In the genomic region with DNA sequence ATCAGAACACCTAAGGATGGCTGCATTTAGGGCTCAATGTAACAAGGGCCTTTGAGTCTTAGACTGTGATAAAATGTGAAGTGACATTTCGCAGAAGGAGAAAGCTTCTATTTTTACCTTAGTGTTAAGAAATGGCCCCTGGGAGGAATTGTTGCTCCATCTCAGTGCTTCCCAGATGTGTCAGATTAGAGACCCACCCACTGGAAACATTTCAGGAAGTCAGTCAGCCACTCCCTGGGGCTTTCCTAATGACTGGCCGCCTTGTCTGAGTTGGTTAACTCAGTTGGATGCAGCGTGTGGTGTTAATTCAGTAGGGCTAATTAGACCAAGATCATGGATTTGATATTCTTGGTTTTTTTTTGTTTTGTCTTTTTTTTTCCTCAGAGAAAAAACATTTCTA, we compare ENCODE assay signal across 13 cellular contexts.
DNase-seq lines count a peak whose midpoint lies in the region; ATAC-seq and TF ChIP-seq lines count a peak whose summit lies in the region.
"Had no signal": no experiment of that assay in that cellular context is flagged by ENCODE, and none has a peak within 500 bp of the region (broad histone marks: within the 10 kb centered on the region; RNA-seq: fewer than 3 reads in every experiment).

No MANE protein-coding gene starts in this region.

- H3K36me3 ChIP-seq in heart left ventricle: no peaks in the 10 kb centered on the region
- H3K36me3 ChIP-seq: colonic mucosa had no signal

- no peak overlapping the region for H3K4me3 Mint-ChIP-seq in WTC11
- H3K4me3 Mint-ChIP-seq: activated CD8-positive, alpha-beta T cell treated with anti-CD3 and anti-CD28 coated beads for 36 hours had no signal

- POLR2A ChIA-PET in WTC11 (lab: Charles Lee): no interaction called here

- no peak overlapping the region for H3K4me3 ChIP-seq in heart left ventricle
- H3K4me3 ChIP-seq: colonic mucosa, testis had no signal

- H3K4me1 ChIP-seq in heart left ventricle: peaks cover 0 to 16% (median 2%) of the 10 kb centered on the region in 12 donors
- H3K4me1 ChIP-seq: colonic mucosa, testis had no signal

- CTCF ChIA-PET in WTC11 (lab: Charles Lee): no interaction called here

- 31 to 41% (median 39%) methylated on average over 3 of the region's 3 CpGs for WGBS in heart left ventricle, 4 donors

- TF ChIP-seq POLR2A in heart left ventricle (IDR thresholded peaks at IDR 0.05): no peak

- H3K36me3 Mint-ChIP-seq in WTC11: peaks cover 28% of the 10 kb centered on the region

- H3K4me1 Mint-ChIP-seq in WTC11: peaks cover 17% of the 10 kb centered on the region

- no peaks in the 10 kb centered on the region for H3K27me3 ChIP-seq in heart left ventricle
- H3K27me3 ChIP-seq: colonic mucosa, testis had no signal

- H3K9me3 ChIP-seq in heart left ventricle: no peaks in the 10 kb centered on the region
- H3K9me3 ChIP-seq: colonic mucosa, testis had no signal

- no peak for TF ChIP-seq CTCF in WTC11 (IDR thresholded peaks at IDR 0.05)
- TF ChIP-seq CTCF in heart left ventricle (IDR thresholded peaks at IDR 0.05): no peak

- intact Hi-C loops in heart left ventricle (cut with DNase I): no loop called here

- DNase-seq in HS-5 (ENCODE audit: low read depth): peak; percentile 45
- peak; percentile 17 for DNase-seq in WTC11 (ENCODE audit: low spot score)
- peak in 4 of 5 donors; percentile 27 to 68 (median 49) for DNase-seq in heart left ventricle
- peak; percentile 80 for DNase-seq in retina
- no peak for DNase-seq in C1 segment of cervical spinal cord (lab: John Stamatoyannopoulos, UW)
- DNase-seq in activated naive CD4-positive, alpha-beta T cell treated with Interleukin-2 at 50 U/mL for 16 hours: no peak
- DNase-seq in hippocampal formation (lab: John Stamatoyannopoulos, UW): no peak
- DNase-seq: activated CD8-positive, alpha-beta T cell treated with anti-CD3 and anti-CD28 coated beads for 36 hours; activated gamma-delta T cell treated with Interleukin-2 at 50 U/mL for 16 hours; colonic mucosa; NCI-H2029 treated with DMSO at 0.1 percent for 48 hours; testis had no signal

- peak overlapping the region in 1 of 12 donors; percentile 30 for H3K27ac ChIP-seq in heart left ventricle
- H3K27ac ChIP-seq: colonic mucosa, testis had no signal

- H3K27me3 Mint-ChIP-seq in WTC11 (ENCODE audit: low read depth): peaks cover 11% of the 10 kb centered on the region
- H3K27me3 Mint-ChIP-seq: activated CD8-positive, alpha-beta T cell treated with anti-CD3 and anti-CD28 coated beads for 36 hours had no signal

- no peak overlapping the region for H3K27ac Mint-ChIP-seq in WTC11
- H3K27ac Mint-ChIP-seq: activated CD8-positive, alpha-beta T cell treated with anti-CD3 and anti-CD28 coated beads for 36 hours had no signal

- ATAC-seq in WTC11 (peak; percentile 90), heart left ventricle (peak in 3 of 4 donors; percentile 90 to 96 (median 92)), GM21619 (IDR thresholded peaks at IDR 0.05; ENCODE audit: unreplicated experiment) (no peak)
- ATAC-seq: activated CD8-positive, alpha-beta T cell treated with anti-CD3 and anti-CD28 coated beads for 36 hours had no signal

- H3K9me3 Mint-ChIP-seq in WTC11: peaks cover 41% of the 10 kb centered on the region
- H3K9me3 Mint-ChIP-seq: activated CD8-positive, alpha-beta T cell treated with anti-CD3 and anti-CD28 coated beads for 36 hours had no signal

TF ChIP-seq in WTC11, 78 proteins besides CTCF, POLR2A, EP300 and RAD21:
- TF ChIP-seq NFYB (CRISPR knock-in tag; conservative IDR thresholded peaks at IDR 0.05; ENCODE audit: low read depth) (no peak), ZNF232 (CRISPR knock-in tag; IDR thresholded peaks at IDR 0.05) (no peak), ZBTB21 (CRISPR knock-in tag; IDR thresholded peaks at IDR 0.05; ENCODE audit: borderline replicate concordance) (no peak), FOXP1 (CRISPR knock-in tag; IDR thresholded peaks at IDR 0.05; ENCODE audit: borderline replicate concordance) (no peak), CBFB (CRISPR knock-in tag; IDR thresholded peaks at IDR 0.05; ENCODE audit: low read depth) (no peak)
- TF ChIP-seq, protein P1, sequence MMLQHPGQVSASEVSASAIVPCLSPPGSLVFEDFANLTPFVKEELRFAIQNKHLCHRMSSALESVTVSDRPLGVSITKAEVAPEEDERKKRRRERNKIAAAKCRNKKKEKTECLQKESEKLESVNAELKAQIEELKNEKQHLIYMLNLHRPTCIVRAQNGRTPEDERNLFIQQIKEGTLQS (CRISPR knock-in tag; conservative IDR thresholded peaks at IDR 0.05): no peak

Comparison
In these comparisons a context has a peak if more than half of its experiments do, and no peak if none do; other contexts are left out.
1. DNase-seq: peak in HS-5 (single experiment), WTC11 (single experiment), heart left ventricle (4 of 5) and retina (single experiment); none in C1 segment of cervical spinal cord (0 of 14), activated naive CD4-positive, alpha-beta T cell treated with Interleukin-2 at 50 U/mL for 16 hours (single experiment) and hippocampal formation (0 of 2).